Comparison of ENCODE assay signal across 1 cellular context in the genomic region with DNA sequence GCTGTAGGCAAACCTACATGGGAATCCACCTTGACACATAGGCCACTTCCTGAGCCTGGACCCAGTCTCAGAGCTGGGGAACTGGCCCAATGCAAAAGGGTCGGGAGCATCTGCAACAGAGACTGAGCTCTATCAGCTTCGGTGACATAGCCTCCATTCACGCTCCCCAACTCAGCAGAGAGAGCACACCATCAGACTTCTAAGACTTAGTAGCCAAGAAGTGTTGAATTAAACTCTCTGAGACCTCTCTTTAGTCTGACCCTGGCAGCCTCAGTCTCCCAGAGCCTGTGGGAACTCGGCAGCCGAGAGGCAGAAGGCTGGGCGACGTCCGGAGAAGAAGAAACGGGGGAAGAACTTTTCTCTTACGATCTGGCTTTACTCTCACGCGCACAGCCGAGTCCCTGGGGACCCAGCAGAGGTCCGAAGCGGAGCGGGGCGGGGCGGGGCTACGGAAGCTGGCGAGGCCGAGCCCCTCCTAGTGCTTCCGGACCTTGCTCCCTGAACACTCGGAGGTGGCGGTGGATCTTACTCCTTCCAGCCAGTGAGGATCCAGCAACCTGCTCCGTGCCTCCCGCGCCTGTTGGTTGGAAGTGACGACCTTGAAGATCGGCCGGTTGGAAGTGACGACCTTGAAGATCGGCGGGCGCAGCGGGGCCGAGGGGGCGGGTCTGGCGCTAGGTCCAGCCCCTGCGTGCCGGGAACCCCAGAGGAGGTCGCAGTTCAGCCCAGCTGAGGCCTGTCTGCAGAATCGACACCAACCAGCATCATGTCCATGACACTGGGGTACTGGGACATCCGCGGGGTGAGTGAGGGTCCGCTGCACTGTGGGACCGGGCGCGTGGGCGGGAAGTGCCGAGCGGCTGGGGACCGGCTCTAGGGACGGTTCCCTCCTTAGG.
TF ChIP-seq lines count a peak whose summit lies in the region.

A gene (plus strand): TSS at position 476 of the 896 bp plus-strand sequence. CDS start 291 bp downstream, at position 767.

TF ChIP-seq in K562, 482 proteins besides CTCF, POLR2A, EP300 and RAD21 (continued from another document and continues in another):
- TF ChIP-seq, protein P1, sequence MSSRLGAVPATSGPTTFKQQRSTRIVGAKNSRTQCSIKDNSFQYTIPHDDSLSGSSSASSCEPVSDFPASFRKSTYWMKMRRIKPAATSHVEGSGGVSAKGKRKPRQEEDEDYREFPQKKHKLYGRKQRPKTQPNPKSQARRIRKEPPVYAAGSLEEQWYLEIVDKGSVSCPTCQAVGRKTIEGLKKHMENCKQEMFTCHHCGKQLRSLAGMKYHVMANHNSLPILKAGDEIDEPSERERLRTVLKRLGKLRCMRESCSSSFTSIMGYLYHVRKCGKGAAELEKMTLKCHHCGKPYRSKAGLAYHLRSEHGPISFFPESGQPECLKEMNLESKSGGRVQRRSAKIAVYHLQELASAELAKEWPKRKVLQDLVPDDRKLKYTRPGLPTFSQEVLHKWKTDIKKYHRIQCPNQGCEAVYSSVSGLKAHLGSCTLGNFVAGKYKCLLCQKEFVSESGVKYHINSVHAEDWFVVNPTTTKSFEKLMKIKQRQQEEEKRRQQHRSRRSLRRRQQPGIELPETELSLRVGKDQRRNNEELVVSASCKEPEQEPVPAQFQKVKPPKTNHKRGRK (tag; IDR thresholded peaks at IDR 0.05), result no peak
- TF ChIP-seq GTF2F1 (IDR thresholded peaks at IDR 0.05; ENCODE audit: low read depth, low read length) (no peak), ZNF717 (CRISPR knock-in tag; IDR thresholded peaks at IDR 0.05) (no peak), HDAC2 (IDR thresholded peaks at IDR 0.05) (peak; percentile 86), ELF4 (CRISPR knock-in tag; IDR thresholded peaks at IDR 0.05) (no peak), ZNF644 (tag; IDR thresholded peaks at IDR 0.05; ENCODE audit: low read depth) (no peak), PRMT5 (CRISPR knock-in tag; IDR thresholded peaks at IDR 0.05) (no peak), RCOR1 (IDR thresholded peaks at IDR 0.05; ENCODE audit: borderline replicate concordance in 1 of 2, low read depth in 2 of 2, low read length in 2 of 2) (peak in 1 of 2 experiments; percentile 30; a peak in 1 of 4 replicates), SPI1 (IDR thresholded peaks at IDR 0.05; ENCODE audit: borderline replicate concordance, low read depth, low read length) (no peak), MIER1 (IDR thresholded peaks at IDR 0.05; ENCODE audit: low read depth) (no peak), ZC3H8 (IDR thresholded peaks at IDR 0.05) (no peak), HNRNPL (IDR thresholded peaks at IDR 0.05; ENCODE audit: low read depth, low read length) (no peak), BACH1 (tag; IDR thresholded peaks at IDR 0.05) (no peak), STAT5B (CRISPR knock-in tag; IDR thresholded peaks at IDR 0.05) (no peak), GATAD2B (IDR thresholded peaks at IDR 0.05; ENCODE audit: borderline replicate concordance) (no peak), ETV5 (CRISPR knock-in tag; IDR thresholded peaks at IDR 0.05; ENCODE audit: low read depth) (peak; percentile 96), PHF21A (IDR thresholded peaks at IDR 0.05; ENCODE audit: borderline replicate concordance, low read depth) (no peak), U2AF1 (optimal IDR thresholded peaks at IDR 0.05; ENCODE audit: low read depth, low read length) (no peak), SMARCC2 (IDR thresholded peaks at IDR 0.05; ENCODE audit: low read depth) (no peak), ZFP1 (CRISPR knock-in tag; IDR thresholded peaks at IDR 0.05) (no peak), JUNB (CRISPR knock-in tag; conservative IDR thresholded peaks at IDR 0.05) (no peak)
- TF ChIP-seq, protein P2, sequence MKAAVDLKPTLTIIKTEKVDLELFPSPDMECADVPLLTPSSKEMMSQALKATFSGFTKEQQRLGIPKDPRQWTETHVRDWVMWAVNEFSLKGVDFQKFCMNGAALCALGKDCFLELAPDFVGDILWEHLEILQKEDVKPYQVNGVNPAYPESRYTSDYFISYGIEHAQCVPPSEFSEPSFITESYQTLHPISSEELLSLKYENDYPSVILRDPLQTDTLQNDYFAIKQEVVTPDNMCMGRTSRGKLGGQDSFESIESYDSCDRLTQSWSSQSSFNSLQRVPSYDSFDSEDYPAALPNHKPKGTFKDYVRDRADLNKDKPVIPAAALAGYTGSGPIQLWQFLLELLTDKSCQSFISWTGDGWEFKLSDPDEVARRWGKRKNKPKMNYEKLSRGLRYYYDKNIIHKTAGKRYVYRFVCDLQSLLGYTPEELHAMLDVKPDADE (conservative IDR thresholded peaks at IDR 0.05; ENCODE audit: control insufficient read depth, low read depth, low read length), result no peak; the same call in 1 of the 2 replicates
- TF ChIP-seq, protein P3, sequence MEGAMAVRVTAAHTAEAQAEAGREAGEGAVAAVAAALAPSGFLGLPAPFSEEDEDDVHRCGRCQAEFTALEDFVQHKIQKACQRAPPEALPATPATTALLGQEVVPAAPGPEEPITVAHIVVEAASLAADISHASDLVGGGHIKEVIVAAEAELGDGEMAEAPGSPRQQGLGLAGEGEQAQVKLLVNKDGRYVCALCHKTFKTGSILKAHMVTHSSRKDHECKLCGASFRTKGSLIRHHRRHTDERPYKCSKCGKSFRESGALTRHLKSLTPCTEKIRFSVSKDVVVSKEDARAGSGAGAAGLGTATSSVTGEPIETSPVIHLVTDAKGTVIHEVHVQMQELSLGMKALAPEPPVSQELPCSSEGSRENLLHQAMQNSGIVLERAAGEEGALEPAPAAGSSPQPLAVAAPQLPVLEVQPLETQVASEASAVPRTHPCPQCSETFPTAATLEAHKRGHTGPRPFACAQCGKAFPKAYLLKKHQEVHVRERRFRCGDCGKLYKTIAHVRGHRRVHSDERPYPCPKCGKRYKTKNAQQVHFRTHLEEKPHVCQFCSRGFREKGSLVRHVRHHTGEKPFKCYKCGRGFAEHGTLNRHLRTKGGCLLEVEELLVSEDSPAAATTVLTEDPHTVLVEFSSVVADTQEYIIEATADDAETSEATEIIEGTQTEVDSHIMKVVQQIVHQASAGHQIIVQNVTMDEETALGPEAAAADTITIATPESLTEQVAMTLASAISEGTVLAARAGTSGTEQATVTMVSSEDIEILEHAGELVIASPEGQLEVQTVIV (CRISPR knock-in tag; IDR thresholded peaks at IDR 0.05; ENCODE audit: borderline replicate concordance), result no peak
- TF ChIP-seq, protein P4, sequence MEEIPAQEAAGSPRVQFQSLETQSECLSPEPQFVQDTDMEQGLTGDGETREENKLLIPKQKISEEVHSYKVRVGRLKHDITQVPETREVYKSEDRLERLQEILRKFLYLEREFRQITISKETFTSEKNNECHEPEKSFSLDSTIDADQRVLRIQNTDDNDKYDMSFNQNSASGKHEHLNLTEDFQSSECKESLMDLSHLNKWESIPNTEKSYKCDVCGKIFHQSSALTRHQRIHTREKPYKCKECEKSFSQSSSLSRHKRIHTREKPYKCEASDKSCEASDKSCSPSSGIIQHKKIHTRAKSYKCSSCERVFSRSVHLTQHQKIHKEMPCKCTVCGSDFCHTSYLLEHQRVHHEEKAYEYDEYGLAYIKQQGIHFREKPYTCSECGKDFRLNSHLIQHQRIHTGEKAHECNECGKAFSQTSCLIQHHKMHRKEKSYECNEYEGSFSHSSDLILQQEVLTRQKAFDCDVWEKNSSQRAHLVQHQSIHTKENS (CRISPR knock-in tag; IDR thresholded peaks at IDR 0.05), result no peak
- TF ChIP-seq, protein P5, sequence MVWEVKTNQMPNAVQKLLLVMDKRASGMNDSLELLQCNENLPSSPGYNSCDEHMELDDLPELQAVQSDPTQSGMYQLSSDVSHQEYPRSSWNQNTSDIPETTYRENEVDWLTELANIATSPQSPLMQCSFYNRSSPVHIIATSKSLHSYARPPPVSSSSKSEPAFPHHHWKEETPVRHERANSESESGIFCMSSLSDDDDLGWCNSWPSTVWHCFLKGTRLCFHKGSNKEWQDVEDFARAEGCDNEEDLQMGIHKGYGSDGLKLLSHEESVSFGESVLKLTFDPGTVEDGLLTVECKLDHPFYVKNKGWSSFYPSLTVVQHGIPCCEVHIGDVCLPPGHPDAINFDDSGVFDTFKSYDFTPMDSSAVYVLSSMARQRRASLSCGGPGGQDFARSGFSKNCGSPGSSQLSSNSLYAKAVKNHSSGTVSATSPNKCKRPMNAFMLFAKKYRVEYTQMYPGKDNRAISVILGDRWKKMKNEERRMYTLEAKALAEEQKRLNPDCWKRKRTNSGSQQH (CRISPR knock-in tag; IDR thresholded peaks at IDR 0.05), result no peak
- TF ChIP-seq, protein P6, sequence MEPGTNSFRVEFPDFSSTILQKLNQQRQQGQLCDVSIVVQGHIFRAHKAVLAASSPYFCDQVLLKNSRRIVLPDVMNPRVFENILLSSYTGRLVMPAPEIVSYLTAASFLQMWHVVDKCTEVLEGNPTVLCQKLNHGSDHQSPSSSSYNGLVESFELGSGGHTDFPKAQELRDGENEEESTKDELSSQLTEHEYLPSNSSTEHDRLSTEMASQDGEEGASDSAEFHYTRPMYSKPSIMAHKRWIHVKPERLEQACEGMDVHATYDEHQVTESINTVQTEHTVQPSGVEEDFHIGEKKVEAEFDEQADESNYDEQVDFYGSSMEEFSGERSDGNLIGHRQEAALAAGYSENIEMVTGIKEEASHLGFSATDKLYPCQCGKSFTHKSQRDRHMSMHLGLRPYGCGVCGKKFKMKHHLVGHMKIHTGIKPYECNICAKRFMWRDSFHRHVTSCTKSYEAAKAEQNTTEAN (CRISPR knock-in tag; IDR thresholded peaks at IDR 0.05), result no peak
- TF ChIP-seq, protein P7, sequence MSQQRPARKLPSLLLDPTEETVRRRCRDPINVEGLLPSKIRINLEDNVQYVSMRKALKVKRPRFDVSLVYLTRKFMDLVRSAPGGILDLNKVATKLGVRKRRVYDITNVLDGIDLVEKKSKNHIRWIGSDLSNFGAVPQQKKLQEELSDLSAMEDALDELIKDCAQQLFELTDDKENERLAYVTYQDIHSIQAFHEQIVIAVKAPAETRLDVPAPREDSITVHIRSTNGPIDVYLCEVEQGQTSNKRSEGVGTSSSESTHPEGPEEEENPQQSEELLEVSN (IDR thresholded peaks at IDR 0.05; ENCODE audit: borderline replicate concordance in 1 of 2, extremely low read depth in 1 of 2, insufficient read depth in 1 of 2, insufficient read length in 1 of 2, low read depth in 1 of 2, low read length in 1 of 2, poor library complexity in 1 of 2, severe bottlenecking in 1 of 2), result peak; percentile 15 to 63
- TF ChIP-seq, protein P8, sequence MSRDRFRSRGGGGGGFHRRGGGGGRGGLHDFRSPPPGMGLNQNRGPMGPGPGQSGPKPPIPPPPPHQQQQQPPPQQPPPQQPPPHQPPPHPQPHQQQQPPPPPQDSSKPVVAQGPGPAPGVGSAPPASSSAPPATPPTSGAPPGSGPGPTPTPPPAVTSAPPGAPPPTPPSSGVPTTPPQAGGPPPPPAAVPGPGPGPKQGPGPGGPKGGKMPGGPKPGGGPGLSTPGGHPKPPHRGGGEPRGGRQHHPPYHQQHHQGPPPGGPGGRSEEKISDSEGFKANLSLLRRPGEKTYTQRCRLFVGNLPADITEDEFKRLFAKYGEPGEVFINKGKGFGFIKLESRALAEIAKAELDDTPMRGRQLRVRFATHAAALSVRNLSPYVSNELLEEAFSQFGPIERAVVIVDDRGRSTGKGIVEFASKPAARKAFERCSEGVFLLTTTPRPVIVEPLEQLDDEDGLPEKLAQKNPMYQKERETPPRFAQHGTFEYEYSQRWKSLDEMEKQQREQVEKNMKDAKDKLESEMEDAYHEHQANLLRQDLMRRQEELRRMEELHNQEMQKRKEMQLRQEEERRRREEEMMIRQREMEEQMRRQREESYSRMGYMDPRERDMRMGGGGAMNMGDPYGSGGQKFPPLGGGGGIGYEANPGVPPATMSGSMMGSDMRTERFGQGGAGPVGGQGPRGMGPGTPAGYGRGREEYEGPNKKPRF (IDR thresholded peaks at IDR 0.05; ENCODE audit: low read depth, low read length), result no peak
- TF ChIP-seq, protein P9, sequence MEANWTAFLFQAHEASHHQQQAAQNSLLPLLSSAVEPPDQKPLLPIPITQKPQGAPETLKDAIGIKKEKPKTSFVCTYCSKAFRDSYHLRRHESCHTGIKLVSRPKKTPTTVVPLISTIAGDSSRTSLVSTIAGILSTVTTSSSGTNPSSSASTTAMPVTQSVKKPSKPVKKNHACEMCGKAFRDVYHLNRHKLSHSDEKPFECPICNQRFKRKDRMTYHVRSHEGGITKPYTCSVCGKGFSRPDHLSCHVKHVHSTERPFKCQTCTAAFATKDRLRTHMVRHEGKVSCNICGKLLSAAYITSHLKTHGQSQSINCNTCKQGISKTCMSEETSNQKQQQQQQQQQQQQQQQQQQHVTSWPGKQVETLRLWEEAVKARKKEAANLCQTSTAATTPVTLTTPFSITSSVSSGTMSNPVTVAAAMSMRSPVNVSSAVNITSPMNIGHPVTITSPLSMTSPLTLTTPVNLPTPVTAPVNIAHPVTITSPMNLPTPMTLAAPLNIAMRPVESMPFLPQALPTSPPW (CRISPR knock-in tag; IDR thresholded peaks at IDR 0.05), result peak; percentile 85
- TF ChIP-seq, protein P10, sequence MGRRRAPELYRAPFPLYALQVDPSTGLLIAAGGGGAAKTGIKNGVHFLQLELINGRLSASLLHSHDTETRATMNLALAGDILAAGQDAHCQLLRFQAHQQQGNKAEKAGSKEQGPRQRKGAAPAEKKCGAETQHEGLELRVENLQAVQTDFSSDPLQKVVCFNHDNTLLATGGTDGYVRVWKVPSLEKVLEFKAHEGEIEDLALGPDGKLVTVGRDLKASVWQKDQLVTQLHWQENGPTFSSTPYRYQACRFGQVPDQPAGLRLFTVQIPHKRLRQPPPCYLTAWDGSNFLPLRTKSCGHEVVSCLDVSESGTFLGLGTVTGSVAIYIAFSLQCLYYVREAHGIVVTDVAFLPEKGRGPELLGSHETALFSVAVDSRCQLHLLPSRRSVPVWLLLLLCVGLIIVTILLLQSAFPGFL (CRISPR knock-in tag; IDR thresholded peaks at IDR 0.05), result no peak
